8 cellular contexts compared by ENCODE assay signal in genomic region chr18:3869848-3870247, GRCh38.
DNase-seq lines count a peak whose midpoint lies in the region; ATAC-seq, FAIRE-seq and TF ChIP-seq lines count a peak whose summit lies in the region.

No MANE protein-coding gene starts in this region.

- peaks cover 10% of the 10 kb centered on the region for H3K4me1 Mint-ChIP-seq in neural crest cell

- peaks cover 4% of the 10 kb centered on the region for H3K27me3 Mint-ChIP-seq in neural crest cell (ENCODE audit: low read depth)

- H3K9me3 Mint-ChIP-seq in neural crest cell = no peaks in the 10 kb centered on the region

- no peak overlapping the region for H3K27ac Mint-ChIP-seq in neural crest cell (ENCODE audit: unreplicated experiment)

- TF ChIP-seq CTCF in neural crest cell (conservative IDR thresholded peaks at IDR 0.05) = peak; percentile 71

- peak; percentile 99 for FAIRE-seq in A204.1 (lab: Jason Lieb, UNC)

- no peak for ATAC-seq in HG03457 (IDR thresholded peaks at IDR 0.05; ENCODE audit: unreplicated experiment)

- no peak overlapping the region for H3K4me3 Mint-ChIP-seq in neural crest cell

- peak; percentile 45 for DNase-seq in H4 (ENCODE audit: low spot score)
- DNase-seq in NCI-H69 (lab: John Stamatoyannopoulos, UW) = peak; percentile 85
- peak; percentile 46 to 67 for DNase-seq in dermis microvascular lymphatic vessel endothelial cell (ENCODE audit: low read depth in 2 of 2)
- no peak for DNase-seq in neural crest cell (ENCODE audit: low read depth, low spot score)
- DNase-seq in activated CD4-positive, alpha-beta T cell treated with anti-CD3 and anti-CD28 coated beads for 48 hours = no peak
- no peak for DNase-seq in islet precursor cell

- no peaks in the 10 kb centered on the region for H3K36me3 Mint-ChIP-seq in neural crest cell (ENCODE audit: low read depth)

Comparison
In these comparisons a context has a peak if more than half of its experiments do, and no peak if none do; other contexts are left out.
1. DNase-seq: peak in H4 (single experiment), NCI-H69 (single experiment) and dermis microvascular lymphatic vessel endothelial cell (2 of 2); none in neural crest cell (single experiment), activated CD4-positive, alpha-beta T cell treated with anti-CD3 and anti-CD28 coated beads for 48 hours (single experiment) and islet precursor cell (single experiment).